Comparison of ENCODE assay signal across 21 cellular contexts in genomic region chr17:65356524-65356923, GRCh38.
"Had no signal": no experiment of that assay in that cellular context is flagged by ENCODE, and none has a peak within 500 bp of the region (broad histone marks: within the 10 kb centered on the region; RNA-seq: fewer than 3 reads in every experiment).

No MANE protein-coding gene starts in this region.

- H3K36me3 ChIP-seq: heart left ventricle, pancreas, right atrium auricular region, stomach, thyroid gland, vagina had no signal

- ATAC-seq: heart left ventricle; left lobe of liver; pancreas; sciatic nerve; stimulated activated effector memory CD8-positive, alpha-beta T cell treated with anti-CD3 and anti-CD28 coated beads, Interleukin-12 subunit alpha, Interleukin-12 subunit beta, amount 100 ng/mL, for 72 hours had no signal

- H3K27me3 ChIP-seq: dorsolateral prefrontal cortex, hepatocyte, pancreas, right atrium auricular region, stomach, thyroid gland, vagina had no signal

- H2AFZ ChIP-seq: hepatocyte had no signal

- H3K4me1 Mint-ChIP-seq: nephron had no signal

- H3K9me3 ChIP-seq: heart left ventricle, pancreas, right atrium auricular region, stomach, thyroid gland, vagina had no signal

- H3K4me2 ChIP-seq: hepatocyte, smooth muscle cell had no signal

- H3K4me1 ChIP-seq: heart left ventricle, pancreas, right atrium auricular region, stomach, thyroid gland, vagina had no signal

- H3K4me3 Mint-ChIP-seq: nephron; stimulated activated effector memory CD8-positive, alpha-beta T cell treated with anti-CD3 and anti-CD28 coated beads, Interleukin-12 subunit alpha, Interleukin-12 subunit beta, amount 100 ng/mL, for 72 hours had no signal

- H3K27ac Mint-ChIP-seq: nephron; progenitor cell of endocrine pancreas; stimulated activated effector memory CD8-positive, alpha-beta T cell treated with anti-CD3 and anti-CD28 coated beads, Interleukin-12 subunit alpha, Interleukin-12 subunit beta, amount 100 ng/mL, for 72 hours had no signal

- H3K36me3 Mint-ChIP-seq: stimulated activated effector memory CD8-positive, alpha-beta T cell treated with anti-CD3 and anti-CD28 coated beads, Interleukin-12 subunit alpha, Interleukin-12 subunit beta, amount 100 ng/mL, for 72 hours had no signal

- DNase-seq: effector CD4-positive, alpha-beta T cell; heart left ventricle; kidney; occipital lobe; pancreas; stimulated activated CD4-positive, alpha-beta T cell treated with anti-CD3 and anti-CD28 coated beads, Interleukin-2, amount 100 ng/mL, for 24 hours; stimulated activated CD4-positive, alpha-beta T cell treated with anti-CD3 and anti-CD28 coated beads, Interleukin-4, amount 100 ng/mL, for 24 hours; stimulated activated naive CD4-positive, alpha-beta T cell treated with Interleukin-2 at 50 U/mL for 16 hours; stomach; thyroid gland; trophoblast cell had no signal

- H3K9me3 Mint-ChIP-seq: nephron; stimulated activated effector memory CD8-positive, alpha-beta T cell treated with anti-CD3 and anti-CD28 coated beads, Interleukin-12 subunit alpha, Interleukin-12 subunit beta, amount 100 ng/mL, for 72 hours had no signal

- H3K27ac ChIP-seq: dorsolateral prefrontal cortex, heart left ventricle, hepatocyte, pancreas, right atrium auricular region, stomach, thyroid gland, vagina had no signal

- H3K4me3 ChIP-seq: dorsolateral prefrontal cortex, heart left ventricle, hepatocyte, pancreas, right atrium auricular region, smooth muscle cell, stomach, thyroid gland, vagina had no signal
